Comparison of ENCODE assay signal across 16 cellular contexts in the genomic region with DNA sequence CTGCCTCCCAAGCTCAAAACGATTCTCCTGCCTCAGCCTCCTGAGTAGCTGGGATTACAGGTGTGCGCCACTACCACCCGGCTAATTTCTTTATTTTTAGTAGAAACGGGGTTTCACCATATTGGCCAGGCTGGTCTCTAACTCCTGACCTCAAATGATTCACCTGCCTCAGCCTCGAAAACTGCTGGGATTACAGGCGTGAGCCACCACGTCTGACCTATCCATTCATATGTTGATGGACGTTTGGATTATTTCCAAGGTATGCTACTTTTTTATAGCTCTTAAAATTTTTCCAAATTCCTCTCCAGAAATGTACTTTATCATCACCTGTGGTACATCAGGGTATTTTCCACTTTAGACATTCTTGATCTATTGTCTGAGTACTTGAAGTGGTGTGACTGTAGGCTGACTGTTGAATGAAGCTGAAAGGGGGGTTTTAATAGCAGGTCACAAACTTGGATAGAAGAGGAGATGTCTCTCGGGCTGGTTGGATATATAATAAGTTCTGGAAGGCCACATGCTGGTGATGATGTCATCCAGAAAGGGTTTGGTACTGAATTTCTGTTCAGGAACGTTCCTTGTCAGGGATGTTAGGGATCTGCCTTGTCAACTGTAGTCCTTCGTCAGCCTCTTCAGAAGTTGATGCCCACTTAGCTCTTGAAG. TPM values are rescaled to one million over a fixed set of nuclear protein-coding genes. Genes with fewer than 3 reads are reported as not detected.
DNase-seq lines count a peak whose midpoint lies in the region; ATAC-seq and TF ChIP-seq lines count a peak whose summit lies in the region.
"Had no signal": no experiment of that assay in that cellular context is flagged by ENCODE, and none has a peak within 500 bp of the region (broad histone marks: within the 10 kb centered on the region; RNA-seq: fewer than 3 reads in every experiment).

No MANE protein-coding gene starts in this region.

- H3K9me3 ChIP-seq in right cardiac atrium (ENCODE audit: control insufficient read depth, low read length) (no peaks in the 10 kb centered on the region), right atrium auricular region (peaks cover 0 to 9% of the 10 kb centered on the region in 2 donors)
- H3K9me3 ChIP-seq: neutrophil, stomach, vagina had no signal

- H3K27ac ChIP-seq in right cardiac atrium (ENCODE audit: low read length), result peak overlapping the region; percentile 10
- H3K27ac ChIP-seq in right atrium auricular region, result peak overlapping the region in 1 of 2 donors; percentile 7
- H3K27ac ChIP-seq: cardiac muscle cell, neutrophil had no signal

- in situ Hi-C loops in ACHN (cut with HindIII; ENCODE audit: low pct_ligation_motif_present, low pct_unique_long_range_greater_than_20kb, low sequenced_read_pairs), result no loop called here

- TF ChIP-seq CTCF in right atrium auricular region (IDR thresholded peaks at IDR 0.05), result no peak

- no peak for DNase-seq in right cardiac atrium
- DNase-seq in right atrium auricular region (ENCODE audit: low spot score), result no peak
- peak; percentile 38 for DNase-seq in M059J (ENCODE audit: low read depth)
- DNase-seq in dermis microvascular lymphatic vessel endothelial cell (ENCODE audit: low read depth in 2 of 2), result peak; percentile 80 to 82
- DNase-seq in stimulated activated effector memory CD8-positive, alpha-beta T cell treated with anti-CD3 and anti-CD28 coated beads, Interleukin-12 subunit alpha, Interleukin-12 subunit beta, amount 100 ng/mL, for 72 hours (ENCODE audit: low spot score in 2 of 2), result no peak
- DNase-seq in HPDE6-E6E7 (ENCODE audit: extremely low spot score), result no peak
- DNase-seq in effector CD4-positive, alpha-beta T cell, result no peak
- no peak for DNase-seq in ACHN
- DNase-seq: mesenchymal stem cell, NCI-H1048, stomach had no signal

- H3K4me3 Mint-ChIP-seq in stimulated activated effector memory CD8-positive, alpha-beta T cell treated with anti-CD3 and anti-CD28 coated beads, Interleukin-12 subunit alpha, Interleukin-12 subunit beta, amount 100 ng/mL, for 72 hours, result peak overlapping the region; percentile 10
- H3K4me3 Mint-ChIP-seq: activated naive CD4-positive, alpha-beta T cell treated with anti-CD3 and anti-CD28 coated beads for 36 hours; B cell had no signal

- peak overlapping the region; percentile 17 for H3K27ac Mint-ChIP-seq in stimulated activated effector memory CD8-positive, alpha-beta T cell treated with anti-CD3 and anti-CD28 coated beads, Interleukin-12 subunit alpha, Interleukin-12 subunit beta, amount 100 ng/mL, for 72 hours
- H3K27ac Mint-ChIP-seq: activated naive CD4-positive, alpha-beta T cell treated with anti-CD3 and anti-CD28 coated beads for 36 hours; B cell had no signal

- WGBS in right cardiac atrium, result 65% methylated on average over 11 of the region's 11 CpGs

- peaks cover 8% of the 10 kb centered on the region for H3K36me3 Mint-ChIP-seq in stimulated activated effector memory CD8-positive, alpha-beta T cell treated with anti-CD3 and anti-CD28 coated beads, Interleukin-12 subunit alpha, Interleukin-12 subunit beta, amount 100 ng/mL, for 72 hours

- peaks cover 34% of the 10 kb centered on the region for H3K4me1 Mint-ChIP-seq in stimulated activated effector memory CD8-positive, alpha-beta T cell treated with anti-CD3 and anti-CD28 coated beads, Interleukin-12 subunit alpha, Interleukin-12 subunit beta, amount 100 ng/mL, for 72 hours

- ATAC-seq in right cardiac atrium, result no peak
- no peak for ATAC-seq in stimulated activated effector memory CD8-positive, alpha-beta T cell treated with anti-CD3 and anti-CD28 coated beads, Interleukin-12 subunit alpha, Interleukin-12 subunit beta, amount 100 ng/mL, for 72 hours

- H3K4me1 ChIP-seq in right cardiac atrium (ENCODE audit: control insufficient read depth, insufficient read depth, low read length), result peaks cover 13% of the 10 kb centered on the region
- H3K4me1 ChIP-seq in right atrium auricular region, result peaks cover 0 to 65% of the 10 kb centered on the region in 2 donors

- H3K4me3 ChIP-seq in right cardiac atrium (ENCODE audit: low read length) (no peak overlapping the region), right atrium auricular region (no peak overlapping the region)
- H3K4me3 ChIP-seq: cardiac muscle cell, stomach, vagina had no signal

- no peaks in the 10 kb centered on the region for H3K27me3 ChIP-seq in right cardiac atrium (ENCODE audit: control insufficient read depth, insufficient read depth)
- no peaks in the 10 kb centered on the region for H3K27me3 ChIP-seq in right atrium auricular region
- H3K27me3 ChIP-seq: cardiac muscle cell, stomach, vagina had no signal

- H3K36me3 ChIP-seq in right atrium auricular region, result peaks cover 19% of the 10 kb centered on the region
- H3K36me3 ChIP-seq: neutrophil had no signal

- H3K9me3 Mint-ChIP-seq in stimulated activated effector memory CD8-positive, alpha-beta T cell treated with anti-CD3 and anti-CD28 coated beads, Interleukin-12 subunit alpha, Interleukin-12 subunit beta, amount 100 ng/mL, for 72 hours, result no peaks in the 10 kb centered on the region
- H3K9me3 Mint-ChIP-seq: activated naive CD4-positive, alpha-beta T cell treated with anti-CD3 and anti-CD28 coated beads for 36 hours had no signal

- intact Hi-C loops in right cardiac atrium (cut with DNase I), result no loop called here

RNA-seq across cellular contexts. Expression of gene CTNNA1, which starts 7.4 kb away (rescaled TPM):
- 100 to 1,000 TPM; 264 to 360 (median 290) TPM for total RNA-seq in right cardiac atrium
- 163 TPM for polyA plus RNA-seq in right cardiac atrium
- 100 to 1,000 TPM; 247 to 288 TPM for total RNA-seq in right atrium auricular region
- total RNA-seq in M059J (2014; rRNA removed; shearing (Covaris generic)), result 184 and 277 TPM in 2 replicates
- total RNA-seq in dermis microvascular lymphatic vessel endothelial cell, result 515 and 575 TPM in 2 replicates

Comparison
In these comparisons a context has a peak if more than half of its experiments do, and no peak if none do; other contexts are left out.
1. DNase-seq: peak in M059J (single experiment) and dermis microvascular lymphatic vessel endothelial cell (2 of 2); none in right cardiac atrium (0 of 3), right atrium auricular region (single experiment), stimulated activated effector memory CD8-positive, alpha-beta T cell treated with anti-CD3 and anti-CD28 coated beads, Interleukin-12 subunit alpha, Interleukin-12 subunit beta, amount 100 ng/mL, for 72 hours (0 of 2), HPDE6-E6E7 (single experiment), effector CD4-positive, alpha-beta T cell (single experiment) and ACHN (single experiment).